Comparison of ENCODE assay signal across 15 cellular contexts in the genomic region with DNA sequence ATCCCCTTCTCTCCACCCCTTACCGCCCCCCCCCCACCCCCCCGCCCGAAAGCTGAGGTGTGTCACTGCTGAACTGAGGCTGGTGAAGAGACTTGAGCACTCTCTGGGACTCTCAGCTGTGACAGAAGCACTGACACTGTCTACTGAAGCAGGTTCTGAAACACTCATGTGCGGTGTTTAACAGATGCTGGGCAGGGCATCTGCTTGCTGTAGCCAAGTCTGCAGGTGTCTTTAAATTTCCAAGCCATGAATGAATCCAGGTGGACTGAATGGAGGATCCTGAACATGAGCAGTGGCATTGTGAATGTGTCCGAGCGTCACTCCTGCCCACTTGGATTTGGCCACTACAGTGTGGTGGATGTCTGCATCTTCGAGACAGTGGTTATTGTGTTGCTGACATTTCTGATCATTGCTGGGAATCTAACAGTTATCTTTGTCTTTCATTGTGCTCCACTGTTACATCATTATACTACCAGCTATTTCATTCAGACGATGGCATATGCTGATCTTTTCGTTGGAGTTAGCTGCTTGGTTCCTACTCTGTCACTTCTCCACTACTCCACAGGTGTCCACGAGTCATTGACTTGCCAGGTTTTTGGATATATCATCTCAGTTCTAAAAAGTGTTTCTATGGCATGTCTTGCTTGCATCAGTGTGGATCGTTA. TPM values are rescaled to one million over a fixed set of nuclear protein-coding genes. Genes with fewer than 3 reads are reported as not detected.
"Had no signal": no experiment of that assay in that cellular context is flagged by ENCODE, and none has a peak within 500 bp of the region (broad histone marks: within the 10 kb centered on the region; RNA-seq: fewer than 3 reads in every experiment).

A gene with protein sequence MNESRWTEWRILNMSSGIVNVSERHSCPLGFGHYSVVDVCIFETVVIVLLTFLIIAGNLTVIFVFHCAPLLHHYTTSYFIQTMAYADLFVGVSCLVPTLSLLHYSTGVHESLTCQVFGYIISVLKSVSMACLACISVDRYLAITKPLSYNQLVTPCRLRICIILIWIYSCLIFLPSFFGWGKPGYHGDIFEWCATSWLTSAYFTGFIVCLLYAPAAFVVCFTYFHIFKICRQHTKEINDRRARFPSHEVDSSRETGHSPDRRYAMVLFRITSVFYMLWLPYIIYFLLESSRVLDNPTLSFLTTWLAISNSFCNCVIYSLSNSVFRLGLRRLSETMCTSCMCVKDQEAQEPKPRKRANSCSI (plus strand): TSS at position 99 of the 665 bp plus-strand sequence. CDS start 148 bp downstream, at position 247.

- ATAC-seq: lower lobe of right lung; naive thymus-derived CD4-positive, alpha-beta T cell; stimulated activated naive CD8-positive, alpha-beta T cell treated with anti-CD3 and anti-CD28 coated beads, Interleukin-15, amount 100 ng/mL, for 72 hours; WTC11 had no signal

- H3K9me3 Mint-ChIP-seq: endodermal cell; naive thymus-derived CD4-positive, alpha-beta T cell; stimulated activated naive CD8-positive, alpha-beta T cell treated with anti-CD3 and anti-CD28 coated beads, Interleukin-15, amount 100 ng/mL, for 72 hours; T-helper 1 cell treated with Interleukin-12 subunit alpha and Interleukin-12 subunit beta and Interleukin-4 antibody, amounts not matched to agents 30 μg/mL and 1 μg/mL, for 36 hours; WTC11 had no signal

- H3K9me3 ChIP-seq: lower lobe of right lung had no signal

- H3K4me3 ChIP-seq: lower lobe of right lung had no signal

- H3K36me3 ChIP-seq: lower lobe of right lung had no signal

- DNase-seq: activated CD4-positive, alpha-beta T cell treated with anti-CD3 and anti-CD28 coated beads, Interleukin-2, amount 50 U/mL, for 1 hour; activated naive CD4-positive, alpha-beta T cell treated with anti-CD3 and anti-CD28 coated beads, Interleukin-2, amount 50 U/mL, for 16 hours; activated T-cell treated with anti-CD3 and anti-CD28 coated beads for 4 hours; central memory CD4-positive, alpha-beta T cell; dermis blood vessel endothelial cell; endodermal cell; lower lobe of right lung; naive thymus-derived CD4-positive, alpha-beta T cell; retina; stimulated activated CD4-positive, alpha-beta T cell treated with anti-CD3 and anti-CD28 coated beads, Interleukin-15, amount 100 ng/mL, for 24 hours; stimulated activated CD4-positive, alpha-beta T cell treated with anti-CD3 and anti-CD28 coated beads, Interleukin-4, amount 100 ng/mL, for 24 hours; stimulated activated naive CD8-positive, alpha-beta T cell treated with anti-CD3 and anti-CD28 coated beads, Interleukin-15, amount 100 ng/mL, for 72 hours had no signal

- H3K27me3 Mint-ChIP-seq: naive thymus-derived CD4-positive, alpha-beta T cell; stimulated activated naive CD8-positive, alpha-beta T cell treated with anti-CD3 and anti-CD28 coated beads, Interleukin-15, amount 100 ng/mL, for 72 hours had no signal

- H3K36me3 Mint-ChIP-seq: WTC11 had no signal

- H3K27ac Mint-ChIP-seq: endodermal cell; stimulated activated naive CD8-positive, alpha-beta T cell treated with anti-CD3 and anti-CD28 coated beads, Interleukin-15, amount 100 ng/mL, for 72 hours; T-helper 1 cell treated with Interleukin-12 subunit alpha and Interleukin-12 subunit beta and Interleukin-4 antibody, amounts not matched to agents 30 μg/mL and 1 μg/mL, for 36 hours; WTC11 had no signal

- H3K4me3 Mint-ChIP-seq: endodermal cell; naive thymus-derived CD4-positive, alpha-beta T cell; stimulated activated naive CD8-positive, alpha-beta T cell treated with anti-CD3 and anti-CD28 coated beads, Interleukin-15, amount 100 ng/mL, for 72 hours; T-helper 1 cell treated with Interleukin-12 subunit alpha and Interleukin-12 subunit beta and Interleukin-4 antibody, amounts not matched to agents 30 μg/mL and 1 μg/mL, for 36 hours; WTC11 had no signal

- H3K27ac ChIP-seq: lower lobe of right lung had no signal

RNA-seq across cellular contexts. Expression of the gene that starts here (rescaled TPM):
- polyA plus RNA-seq: naive thymus-derived CD4-positive, alpha-beta T cell; urinary bladder had no signal
